In the genomic region with DNA sequence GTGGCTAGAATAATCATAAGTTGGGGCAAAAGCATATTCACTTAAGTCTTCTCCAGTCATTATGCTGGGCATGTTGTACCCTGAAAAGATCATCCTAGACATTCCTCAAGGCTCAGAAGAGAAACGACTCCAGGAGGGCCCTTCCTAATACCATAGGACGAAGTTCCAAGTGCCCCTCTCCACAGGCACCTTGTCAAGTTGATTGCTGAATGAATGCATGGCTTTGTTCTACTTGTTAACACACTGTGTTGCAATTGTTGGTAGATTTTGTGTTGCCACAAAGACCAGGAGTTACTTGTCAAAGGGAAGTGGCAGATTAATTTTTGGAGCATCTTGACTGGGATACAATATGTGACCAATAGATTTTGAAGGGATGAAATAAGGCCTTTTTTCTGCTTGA, we compare ENCODE assay signal across 14 cellular contexts.
"Had no signal": no experiment of that assay in that cellular context is flagged by ENCODE, and none has a peak within 500 bp of the region (broad histone marks: within the 10 kb centered on the region; RNA-seq: fewer than 3 reads in every experiment).

No MANE protein-coding gene starts in this region.

- ATAC-seq: left lobe of liver; naive thymus-derived CD4-positive, alpha-beta T cell had no signal

- H3K9me3 ChIP-seq: transverse colon had no signal

- H3K4me3 ChIP-seq: right atrium auricular region, transverse colon had no signal

- H3K27me3 ChIP-seq: right atrium auricular region, transverse colon had no signal

- H3K4me1 ChIP-seq: right atrium auricular region, transverse colon had no signal

- H3K27ac ChIP-seq: coronary artery, right atrium auricular region, transverse colon had no signal

- DNase-seq: activated CD4-positive, alpha-beta T cell treated with anti-CD3 and anti-CD28 coated beads, Interleukin-2, amount 10 ng/mL, durations not matched to agents 7 days and 5 days; activated CD8-positive, alpha-beta memory T cell treated with anti-CD3 and anti-CD28 coated beads, Interleukin-2, amount 50 U/mL, for 48 hours; activated naive CD8-positive, alpha-beta T cell treated with anti-CD3 and anti-CD28 coated beads, Interleukin-2, amount 10 ng/mL, durations not matched to agents 7 days and 5 days; effector CD8-positive, alpha-beta T cell; foreskin melanocyte; islet precursor cell; naive thymus-derived CD4-positive, alpha-beta T cell; small intestine; stimulated activated CD4-positive, alpha-beta T cell treated with anti-CD3 and anti-CD28 coated beads, Interleukin-4, amount 100 ng/mL, for 24 hours; stimulated activated naive CD4-positive, alpha-beta T cell treated with Interleukin-2 at 50 U/mL for 16 hours; transverse colon had no signal

- H3K36me3 ChIP-seq: right atrium auricular region, transverse colon had no signal
